Comparison of ENCODE assay signal across 18 cellular contexts in the genomic region with DNA sequence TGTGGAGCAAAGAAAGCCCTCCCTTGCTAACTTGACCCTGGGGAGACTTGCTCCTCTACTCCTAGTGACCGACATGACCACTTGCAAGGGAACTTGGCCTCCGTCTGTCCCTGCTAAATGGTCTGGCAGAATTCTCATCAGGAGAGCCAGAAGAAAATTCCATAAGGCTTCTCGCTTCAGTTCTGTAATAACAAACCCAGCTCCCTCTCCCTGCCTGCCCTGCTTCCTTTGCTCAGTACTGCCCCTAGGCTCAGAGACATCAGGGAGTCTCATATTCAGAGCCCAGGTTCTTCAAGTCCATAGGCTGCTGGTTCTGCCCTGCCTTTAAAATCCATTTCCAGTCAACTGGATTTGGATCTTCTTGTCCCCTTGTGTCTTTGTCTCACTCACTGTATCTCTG. TPM values are rescaled to one million over a fixed set of nuclear protein-coding genes. Genes with fewer than 3 reads are reported as not detected.
A peak's percentile ranks its signal among the peaks of the same experiment; 100 is the strongest.
DNase-seq lines count a peak whose midpoint lies in the region; ATAC-seq, FAIRE-seq and TF ChIP-seq lines count a peak whose summit lies in the region.
"Had no signal": no experiment of that assay in that cellular context is flagged by ENCODE, and none has a peak within 500 bp of the region (broad histone marks: within the 10 kb centered on the region; RNA-seq: fewer than 3 reads in every experiment).

No MANE protein-coding gene starts in this region.

- BruUV-seq in K562 (replicated peaks; lab: Mats Ljungman, UMichigan): no TSS peak

- no peaks in the 10 kb centered on the region for H3K9me3 ChIP-seq in CD8-positive, alpha-beta memory T cell (ENCODE audit: low read length)
- H3K9me3 ChIP-seq in K562 (replicated peaks; ENCODE audit: control insufficient read depth, insufficient read depth, low read depth, low read length) (no peaks in the 10 kb centered on the region), right cardiac atrium (ENCODE audit: control insufficient read depth, low read length) (no peaks in the 10 kb centered on the region)
- H3K9me3 ChIP-seq: body of pancreas, mucosa of descending colon had no signal

- peaks cover 95% of the 10 kb centered on the region for H3K79me2 ChIP-seq in K562 (ENCODE audit: control insufficient read depth, insufficient read depth, low read length)

- H3K27me3 Mint-ChIP-seq in CD8-positive, alpha-beta memory T cell: peaks cover 0 to 1% of the 10 kb centered on the region in 2 donors
- H3K27me3 Mint-ChIP-seq: activated CD8-positive, alpha-beta memory T cell treated with anti-CD3 and anti-CD28 coated beads, Interleukin-2, amount 10 ng/mL, durations not matched to agents 7 days and 5 days had no signal

- no peak overlapping the region for H3K4me3 ChIP-seq in CD8-positive, alpha-beta memory T cell (ENCODE audit: low read length)
- H3K4me3 ChIP-seq in K562 (no peak overlapping the region), right cardiac atrium (ENCODE audit: low read length) (no peak overlapping the region)
- H3K4me3 ChIP-seq: body of pancreas, mucosa of descending colon had no signal

- H4K20me1 ChIP-seq in K562 (replicated peaks; ENCODE audit: control insufficient read depth, insufficient read depth, low read length): no peaks in the 10 kb centered on the region

- H3K4me1 ChIP-seq in CD8-positive, alpha-beta memory T cell (ENCODE audit: insufficient read depth, low read length): peaks cover 63% of the 10 kb centered on the region
- H3K4me1 ChIP-seq in K562 (replicated peaks in 1 of 2; ENCODE audit: control insufficient read depth in 2 of 2, insufficient read depth in 2 of 2, low read length in 2 of 2) (peaks cover 6 to 21% of the 10 kb centered on the region in 2 experiments; a peak in 4 of 5 replicates), right cardiac atrium (ENCODE audit: control insufficient read depth, insufficient read depth, low read length) (no peaks in the 10 kb centered on the region)
- H3K4me1 ChIP-seq: body of pancreas had no signal

- H3K27ac Mint-ChIP-seq in CD8-positive, alpha-beta memory T cell: peak overlapping the region in 7 of 8 donors; percentile 38 to 84 (median 67)
- peak overlapping the region; percentile 52 for H3K27ac Mint-ChIP-seq in stimulated activated effector memory CD8-positive, alpha-beta T cell treated with anti-CD3 and anti-CD28 coated beads, Interleukin-12 subunit alpha, Interleukin-12 subunit beta, amount 100 ng/mL, for 72 hours
- H3K27ac Mint-ChIP-seq: activated CD8-positive, alpha-beta memory T cell treated with anti-CD3 and anti-CD28 coated beads, Interleukin-2, amount 10 ng/mL, durations not matched to agents 7 days and 5 days; T-helper 1 cell treated with Interleukin-12 subunit alpha and Interleukin-12 subunit beta and Interleukin-4 antibody, amounts not matched to agents 30 μg/mL and 1 μg/mL, for 36 hours had no signal

- FAIRE-seq in K562 (lab: Jason Lieb, UNC): no peak

- H2AFZ ChIP-seq in K562 (ENCODE audit: low read depth, low read length): no peak overlapping the region

- in situ Hi-C loops in K562 (cut with MboI): no loop called here

- no peak overlapping the region for H3K27ac ChIP-seq in CD8-positive, alpha-beta memory T cell (ENCODE audit: low read depth, low read length)
- H3K27ac ChIP-seq in K562 (ENCODE audit: extremely low read depth, low read depth, low read length) (no peak overlapping the region), right cardiac atrium (ENCODE audit: low read length) (no peak overlapping the region)
- H3K27ac ChIP-seq: body of pancreas had no signal

- intact Hi-C loops in K562 (cut with micrococcal nuclease): no loop called here
- intact Hi-C loops in right cardiac atrium (cut with DNase I): no loop called here

- H3K27me3 ChIP-seq in CD8-positive, alpha-beta memory T cell (ENCODE audit: insufficient read depth, low read length, poor library complexity, severe bottlenecking): no peaks in the 10 kb centered on the region
- H3K27me3 ChIP-seq in K562 (ENCODE audit: control insufficient read depth in 2 of 2, insufficient read depth in 2 of 2, low read length in 2 of 2): no peaks in the 10 kb centered on the region
- no peaks in the 10 kb centered on the region for H3K27me3 ChIP-seq in right cardiac atrium (ENCODE audit: control insufficient read depth, insufficient read depth)
- H3K27me3 ChIP-seq: body of pancreas had no signal

- TF ChIP-seq RAD21 in K562 (CRISPR knock-in tag; conservative IDR thresholded peaks at IDR 0.05 in 1 of 2, IDR thresholded peaks at IDR 0.05 in 1 of 2): no peak

- H3K36me3 Mint-ChIP-seq in CD8-positive, alpha-beta memory T cell: peaks cover 2 to 41% (median 5%) of the 10 kb centered on the region in 3 donors
- H3K36me3 Mint-ChIP-seq in stimulated activated effector memory CD8-positive, alpha-beta T cell treated with anti-CD3 and anti-CD28 coated beads, Interleukin-12 subunit alpha, Interleukin-12 subunit beta, amount 100 ng/mL, for 72 hours: peaks cover 24% of the 10 kb centered on the region

- no peak for TF ChIP-seq POLR2A in K562 (conservative IDR thresholded peaks at IDR 0.05)

- POLR2A ChIA-PET in CD8-positive, alpha-beta memory T cell (lab: Charles Lee): interaction anchor here (0.7 kb wide), 1 partner anchor 72 kb away, joined by 3 read pairs; no protein-coding TSS in a partner anchor
- POLR2A ChIA-PET in K562 (lab: Yijun Ruan, JAX): interaction anchor here (0.6 to 1.7 kb wide), 3 partner anchors 9 to 26 kb away, joined by 3 to 4 read pairs (median 4); no protein-coding TSS in a partner anchor

- TF ChIP-seq CTCF in K562 (IDR thresholded peaks at IDR 0.05 in 2 of 3, conservative IDR thresholded peaks at IDR 0.05 in 1 of 3; ENCODE audit: insufficient read depth in 2 of 3, low read depth in 1 of 3, low read length in 3 of 3): no peak

- H3K36me3 ChIP-seq in CD8-positive, alpha-beta memory T cell (ENCODE audit: insufficient read depth, low read length): no peaks in the 10 kb centered on the region
- peaks cover 32% of the 10 kb centered on the region; the same call in 2 of the 3 replicates for H3K36me3 ChIP-seq in K562 (ENCODE audit: control insufficient read depth, insufficient read depth, low read length)

- no peaks in the 10 kb centered on the region for H3K9me3 Mint-ChIP-seq in CD8-positive, alpha-beta memory T cell
- H3K9me3 Mint-ChIP-seq in stimulated activated effector memory CD8-positive, alpha-beta T cell treated with anti-CD3 and anti-CD28 coated beads, Interleukin-12 subunit alpha, Interleukin-12 subunit beta, amount 100 ng/mL, for 72 hours: no peaks in the 10 kb centered on the region
- H3K9me3 Mint-ChIP-seq: T-helper 1 cell treated with Interleukin-12 subunit alpha and Interleukin-12 subunit beta and Interleukin-4 antibody, amounts not matched to agents 30 μg/mL and 1 μg/mL, for 36 hours had no signal

- peak; percentile 39; the same call in 1 of the 3 replicates for ATAC-seq in K562
- ATAC-seq in right cardiac atrium: peak; percentile 46 to 70
- no peak for ATAC-seq in stimulated activated effector memory CD8-positive, alpha-beta T cell treated with anti-CD3 and anti-CD28 coated beads, Interleukin-12 subunit alpha, Interleukin-12 subunit beta, amount 100 ng/mL, for 72 hours
- ATAC-seq in HG03196 (IDR thresholded peaks at IDR 0.05; ENCODE audit: unreplicated experiment): no peak
- no peak for ATAC-seq in HG02571 (IDR thresholded peaks at IDR 0.05; ENCODE audit: unreplicated experiment)
- ATAC-seq: activated CD8-positive, alpha-beta memory T cell treated with anti-CD3 and anti-CD28 coated beads, Interleukin-2, amount 10 ng/mL, durations not matched to agents 7 days and 5 days; body of pancreas; HCT116; left colon; mucosa of descending colon had no signal

- H3K9ac ChIP-seq in K562 (ENCODE audit: insufficient read depth in 1 of 2, low read depth in 2 of 2, low read length in 2 of 2): no peak overlapping the region

- H3K4me1 Mint-ChIP-seq in CD8-positive, alpha-beta memory T cell: peaks cover 64 to 88% (median 85%) of the 10 kb centered on the region in 3 donors
- H3K4me1 Mint-ChIP-seq in stimulated activated effector memory CD8-positive, alpha-beta T cell treated with anti-CD3 and anti-CD28 coated beads, Interleukin-12 subunit alpha, Interleukin-12 subunit beta, amount 100 ng/mL, for 72 hours: peaks cover 35% of the 10 kb centered on the region

- 83% methylated on average over 2 of the region's 3 CpGs for WGBS in K562 (ENCODE audit: insufficient coverage, low coverage, missing lambda C conversion rate)
- WGBS in right cardiac atrium: 64% methylated on average over 3 of the region's 3 CpGs

- CTCF ChIA-PET in CD8-positive, alpha-beta memory T cell (lab: Charles Lee): no interaction called here
- CTCF ChIA-PET in K562 (lab: Yijun Ruan, JAX; ENCODE audit: low intra/inter-chr PET ratio): no interaction called here

- H3K9me1 ChIP-seq in K562 (ENCODE audit: control insufficient read depth, insufficient read depth, low read length): no peaks in the 10 kb centered on the region

- no peak overlapping the region for H3K4me2 ChIP-seq in K562 (ENCODE audit: insufficient read depth, low read length)

- peak overlapping the region in 3 of 7 donors; percentile 35 to 76 (median 44) for H3K4me3 Mint-ChIP-seq in CD8-positive, alpha-beta memory T cell
- no peak overlapping the region for H3K4me3 Mint-ChIP-seq in stimulated activated effector memory CD8-positive, alpha-beta T cell treated with anti-CD3 and anti-CD28 coated beads, Interleukin-12 subunit alpha, Interleukin-12 subunit beta, amount 100 ng/mL, for 72 hours
- H3K4me3 Mint-ChIP-seq: activated CD8-positive, alpha-beta memory T cell treated with anti-CD3 and anti-CD28 coated beads, Interleukin-2, amount 10 ng/mL, durations not matched to agents 7 days and 5 days; T-helper 1 cell treated with Interleukin-12 subunit alpha and Interleukin-12 subunit beta and Interleukin-4 antibody, amounts not matched to agents 30 μg/mL and 1 μg/mL, for 36 hours had no signal

- DNase-seq in CD8-positive, alpha-beta memory T cell: no peak
- no peak for DNase-seq in K562 (ENCODE audit: extremely low read depth in 1 of 4, low spot score in 3 of 4)
- no peak for DNase-seq in right cardiac atrium
- no peak for DNase-seq in stimulated activated effector memory CD8-positive, alpha-beta T cell treated with anti-CD3 and anti-CD28 coated beads, Interleukin-12 subunit alpha, Interleukin-12 subunit beta, amount 100 ng/mL, for 72 hours (ENCODE audit: low spot score in 2 of 2)
- no peak for DNase-seq in HT-29 (ENCODE audit: low spot score)
- DNase-seq: activated CD8-positive, alpha-beta memory T cell treated with anti-CD3 and anti-CD28 coated beads, Interleukin-2, amount 10 ng/mL, durations not matched to agents 7 days and 5 days; activated gamma-delta T cell; body of pancreas; hippocampal formation; left colon; mucosa of descending colon; NCI-H1694 treated with DMSO at 0.1 percent for 48 hours; NCI-H446; SHP77 had no signal

- no peak for TF ChIP-seq EP300 in K562 (IDR thresholded peaks at IDR 0.05; ENCODE audit: low read length)

RNA-seq across cellular contexts. Expression of a gene that starts 13.1 kb away (rescaled TPM):
- 10 to 100 TPM; 49.4 to 50.1 TPM for total RNA-seq in CD8-positive, alpha-beta memory T cell
- polyA plus RNA-seq in CD8-positive, alpha-beta memory T cell: 37.8 TPM
- 20.0 and 87.2 TPM in 2 replicates for total RNA-seq in K562 (2011; cell fraction: chromatin; rRNA removed; ENCODE audit: low replicate concordance)
- total RNA-seq in K562 (2011; cell fraction: nucleolus; rRNA removed): 9.2 and 16.3 TPM in 2 replicates
- total RNA-seq in K562 (2011; cell fraction: nucleoplasm; rRNA removed): 24.5 and 31.0 TPM in 2 replicates
- total RNA-seq in K562 (2014; rRNA removed) (49.4 and 52.5 TPM in 2 replicates), K562 (2014; rRNA removed; fragmentation: Illumina TruSeq; extraction: Trizol) (74.8 and 86.1 TPM in 2 replicates), K562 (2015; rRNA removed; fragmentation: Illumina TruSeq; extraction: Trizol) (67.4 and 77.8 TPM in 2 replicates), K562 (2021) (56.8 and 58.5 TPM in 2 replicates), right cardiac atrium (1 to 10 TPM; 3.3 to 8.5 (median 6.2) TPM)
- polyA plus RNA-seq in K562 (2011; rRNA removed) (38.4 and 50.9 TPM in 2 replicates), K562 (2014; fragmentation: Illumina TruSeq; extraction: Trizol) (47.5 and 55.3 TPM in 2 replicates), K562 (2014; fragmentation: Nextera tagmentation; extraction: Ambion mirVana) (10 to 100 TPM; 42.2 to 46.4 TPM), K562 (2014; rRNA removed) (41.8 and 42.5 TPM in 2 replicates), right cardiac atrium (3.5 TPM)
- 8.6 and 17.2 TPM in 2 replicates for polyA plus RNA-seq in K562 (2011; cell fraction: cytosol; rRNA removed)
- polyA plus RNA-seq in K562 (2011; cell fraction: nucleus; rRNA removed): 18.1 and 40.4 TPM in 2 replicates
- polyA plus RNA-seq in K562 (2012): 58.3 and 63.2 TPM in 2 replicates
- polyA minus RNA-seq in K562 (2011; rRNA and poly(A)+ RNA removed): 101 and 110 TPM in 2 replicates
- polyA minus RNA-seq in K562 (2011; cell fraction: cytosol; rRNA and poly(A)+ RNA removed): 25.4 and 37.8 TPM in 2 replicates
- polyA minus RNA-seq in K562 (2011; cell fraction: nucleus; rRNA and poly(A)+ RNA removed): 16.6 and 34.4 TPM in 2 replicates
- 0.13 and 0.23 TPM in 2 replicates for total RNA-seq in HT-29 (2014; rRNA removed; shearing (Covaris generic))

Comparison
In these comparisons a context has a peak if more than half of its experiments do, and no peak if none do; other contexts are left out.
1. ATAC-seq: peak in K562 (single experiment) and right cardiac atrium (2 of 2); none in stimulated activated effector memory CD8-positive, alpha-beta T cell treated with anti-CD3 and anti-CD28 coated beads, Interleukin-12 subunit alpha, Interleukin-12 subunit beta, amount 100 ng/mL, for 72 hours (single experiment), HG03196 (single experiment) and HG02571 (single experiment).